Comparison of ENCODE assay signal across 2 cellular contexts in genomic region chr6:169215201-169215661, GRCh38.
TF ChIP-seq lines count a peak whose summit lies in the region.

No MANE protein-coding gene starts in this region.

TF ChIP-seq in IMR-90, 13 proteins besides CTCF, POLR2A, EP300 and RAD21:
- TF ChIP-seq BHLHE40 (IDR thresholded peaks at IDR 0.05; ENCODE audit: low read depth, low read length), result no peak
- TF ChIP-seq FOS (IDR thresholded peaks at IDR 0.05; ENCODE audit: low read depth, low read length), result no peak
- TF ChIP-seq RCOR1 (IDR thresholded peaks at IDR 0.05; ENCODE audit: insufficient replicate concordance, low read length), result no peak

TF ChIP-seq in K562, 482 proteins besides CTCF, POLR2A, EP300 and RAD21 (continued from another document):
- no peak for TF ChIP-seq ZFP91 (CRISPR knock-in tag; IDR thresholded peaks at IDR 0.05)
- no peak for TF ChIP-seq GABPA (tag; conservative IDR thresholded peaks at IDR 0.05; ENCODE audit: low read depth)
- TF ChIP-seq ELF1 (tag; IDR thresholded peaks at IDR 0.05), result no peak
